1 cellular context compared by ENCODE assay signal in the genomic region with DNA sequence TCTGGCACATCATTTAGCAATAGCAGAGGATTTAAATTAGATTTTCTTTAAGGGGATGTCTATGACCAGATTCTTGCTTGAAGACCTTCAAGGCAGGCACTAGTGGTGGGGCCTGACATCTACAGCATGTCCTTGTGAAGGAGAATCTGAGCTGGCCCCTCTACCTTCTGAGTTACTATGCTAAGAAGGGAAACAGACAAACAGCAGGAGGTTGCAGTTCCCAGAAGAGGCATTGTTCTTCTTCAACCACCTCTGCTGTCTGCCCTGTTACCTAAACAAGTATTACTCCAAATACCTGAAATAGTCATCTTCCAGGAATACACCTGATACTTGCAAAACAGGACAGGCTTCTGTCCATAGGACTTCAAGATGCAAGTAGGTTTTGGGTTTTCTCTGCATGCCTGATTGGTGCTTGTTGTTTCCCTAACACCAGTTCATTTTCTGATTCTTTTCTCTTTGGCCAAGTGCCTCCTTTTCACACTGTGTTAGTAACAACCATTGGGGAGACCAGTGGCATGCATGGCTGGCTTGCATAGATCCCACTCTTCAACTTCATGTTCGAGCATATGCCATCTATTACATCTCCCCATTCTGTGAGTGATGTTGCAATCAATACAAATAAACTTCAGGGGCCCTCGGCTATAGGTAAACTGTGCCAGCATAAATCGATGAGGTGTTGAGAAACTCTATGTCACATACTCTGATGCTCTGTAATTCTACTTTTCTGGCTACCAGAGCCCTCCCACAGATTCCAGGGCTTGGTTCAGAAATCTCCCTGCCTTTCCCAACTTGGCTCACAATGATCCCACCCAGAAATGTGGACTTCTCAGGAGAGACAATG.
TF ChIP-seq lines count a peak whose summit lies in the region.

No MANE protein-coding gene starts in this region.

TF ChIP-seq in GM23338, 12 proteins besides CTCF, POLR2A, EP300 and RAD21:
- TF ChIP-seq ZNF462 (CRISPR knock-in tag; IDR thresholded peaks at IDR 0.05) (peak; percentile 77), EZH2phosphoT487 (IDR thresholded peaks at IDR 0.05; ENCODE audit: unreplicated experiment) (no peak), EZH2 (IDR thresholded peaks at IDR 0.05; ENCODE audit: low read depth, unreplicated experiment) (no peak), CREB1 (CRISPR knock-in tag; IDR thresholded peaks at IDR 0.05; ENCODE audit: low read depth) (no peak)
